ENCODE assay signal across 1 cellular context in the genomic region with DNA sequence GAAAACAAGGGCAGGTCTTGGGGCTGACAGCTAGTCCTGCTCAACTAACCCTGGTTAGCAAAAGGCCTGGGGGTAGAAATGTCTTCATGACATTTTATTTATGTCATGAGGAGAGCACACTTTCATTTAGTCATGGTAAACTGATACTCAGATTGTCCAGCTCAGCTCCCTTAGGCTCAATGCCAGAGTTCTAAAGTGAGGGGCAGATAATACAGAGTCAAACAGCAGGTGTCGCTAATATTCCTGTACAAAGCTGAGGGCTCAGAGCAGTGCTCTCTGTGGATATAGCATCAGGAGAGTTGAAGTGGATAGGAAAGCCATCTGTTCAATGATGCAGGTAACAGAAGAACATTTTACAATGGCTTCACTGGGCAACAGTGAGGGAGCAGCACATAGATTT.
TF ChIP-seq lines count a peak whose summit lies in the region.

No MANE protein-coding gene starts in this region.

TF ChIP-seq in GM23338, 12 proteins besides CTCF, POLR2A, EP300 and RAD21 (continued from another document):
- TF ChIP-seq, protein P1, sequence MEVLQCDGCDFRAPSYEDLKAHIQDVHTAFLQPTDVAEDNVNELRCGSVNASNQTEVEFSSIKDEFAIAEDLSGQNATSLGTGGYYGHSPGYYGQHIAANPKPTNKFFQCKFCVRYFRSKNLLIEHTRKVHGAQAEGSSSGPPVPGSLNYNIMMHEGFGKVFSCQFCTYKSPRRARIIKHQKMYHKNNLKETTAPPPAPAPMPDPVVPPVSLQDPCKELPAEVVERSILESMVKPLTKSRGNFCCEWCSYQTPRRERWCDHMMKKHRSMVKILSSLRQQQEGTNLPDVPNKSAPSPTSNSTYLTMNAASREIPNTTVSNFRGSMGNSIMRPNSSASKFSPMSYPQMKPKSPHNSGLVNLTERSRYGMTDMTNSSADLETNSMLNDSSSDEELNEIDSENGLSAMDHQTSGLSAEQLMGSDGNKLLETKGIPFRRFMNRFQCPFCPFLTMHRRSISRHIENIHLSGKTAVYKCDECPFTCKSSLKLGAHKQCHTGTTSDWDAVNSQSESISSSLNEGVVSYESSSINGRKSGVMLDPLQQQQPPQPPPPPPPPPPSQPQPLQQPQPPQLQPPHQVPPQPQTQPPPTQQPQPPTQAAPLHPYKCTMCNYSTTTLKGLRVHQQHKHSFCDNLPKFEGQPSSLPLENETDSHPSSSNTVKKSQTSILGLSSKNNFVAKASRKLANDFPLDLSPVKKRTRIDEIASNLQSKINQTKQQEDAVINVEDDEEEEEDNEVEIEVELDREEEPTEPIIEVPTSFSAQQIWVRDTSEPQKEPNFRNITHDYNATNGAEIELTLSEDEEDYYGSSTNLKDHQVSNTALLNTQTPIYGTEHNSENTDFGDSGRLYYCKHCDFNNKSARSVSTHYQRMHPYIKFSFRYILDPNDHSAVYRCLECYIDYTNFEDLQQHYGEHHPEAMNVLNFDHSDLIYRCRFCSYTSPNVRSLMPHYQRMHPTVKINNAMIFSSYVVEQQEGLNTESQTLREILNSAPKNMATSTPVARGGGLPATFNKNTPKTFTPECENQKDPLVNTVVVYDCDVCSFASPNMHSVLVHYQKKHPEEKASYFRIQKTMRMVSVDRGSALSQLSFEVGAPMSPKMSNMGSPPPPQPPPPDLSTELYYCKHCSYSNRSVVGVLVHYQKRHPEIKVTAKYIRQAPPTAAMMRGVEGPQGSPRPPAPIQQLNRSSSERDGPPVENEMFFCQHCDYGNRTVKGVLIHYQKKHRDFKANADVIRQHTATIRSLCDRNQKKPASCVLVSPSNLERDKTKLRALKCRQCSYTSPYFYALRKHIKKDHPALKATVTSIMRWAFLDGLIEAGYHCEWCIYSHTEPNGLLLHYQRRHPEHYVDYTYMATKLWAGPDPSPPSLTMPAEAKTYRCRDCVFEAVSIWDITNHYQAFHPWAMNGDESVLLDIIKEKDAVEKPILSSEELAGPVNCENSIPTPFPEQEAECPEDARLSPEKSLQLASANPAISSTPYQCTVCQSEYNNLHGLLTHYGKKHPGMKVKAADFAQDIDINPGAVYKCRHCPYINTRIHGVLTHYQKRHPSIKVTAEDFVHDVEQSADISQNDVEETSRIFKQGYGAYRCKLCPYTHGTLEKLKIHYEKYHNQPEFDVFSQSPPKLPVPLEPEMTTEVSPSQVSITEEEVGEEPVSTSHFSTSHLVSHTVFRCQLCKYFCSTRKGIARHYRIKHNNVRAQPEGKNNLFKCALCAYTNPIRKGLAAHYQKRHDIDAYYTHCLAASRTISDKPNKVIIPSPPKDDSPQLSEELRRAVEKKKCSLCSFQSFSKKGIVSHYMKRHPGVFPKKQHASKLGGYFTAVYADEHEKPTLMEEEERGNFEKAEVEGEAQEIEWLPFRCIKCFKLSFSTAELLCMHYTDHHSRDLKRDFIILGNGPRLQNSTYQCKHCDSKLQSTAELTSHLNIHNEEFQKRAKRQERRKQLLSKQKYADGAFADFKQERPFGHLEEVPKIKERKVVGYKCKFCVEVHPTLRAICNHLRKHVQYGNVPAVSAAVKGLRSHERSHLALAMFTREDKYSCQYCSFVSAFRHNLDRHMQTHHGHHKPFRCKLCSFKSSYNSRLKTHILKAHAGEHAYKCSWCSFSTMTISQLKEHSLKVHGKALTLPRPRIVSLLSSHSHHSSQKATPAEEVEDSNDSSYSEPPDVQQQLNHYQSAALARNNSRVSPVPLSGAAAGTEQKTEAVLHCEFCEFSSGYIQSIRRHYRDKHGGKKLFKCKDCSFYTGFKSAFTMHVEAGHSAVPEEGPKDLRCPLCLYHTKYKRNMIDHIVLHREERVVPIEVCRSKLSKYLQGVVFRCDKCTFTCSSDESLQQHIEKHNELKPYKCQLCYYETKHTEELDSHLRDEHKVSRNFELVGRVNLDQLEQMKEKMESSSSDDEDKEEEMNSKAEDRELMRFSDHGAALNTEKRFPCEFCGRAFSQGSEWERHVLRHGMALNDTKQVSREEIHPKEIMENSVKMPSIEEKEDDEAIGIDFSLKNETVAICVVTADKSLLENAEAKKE (CRISPR knock-in tag; IDR thresholded peaks at IDR 0.05) = no peak
- no peak for TF ChIP-seq ZNF114 (CRISPR knock-in tag; IDR thresholded peaks at IDR 0.05)
